ENCODE assay signal across 16 cellular contexts in genomic region chr3:106720510-106720909, GRCh38.
A peak's percentile ranks its signal among the peaks of the same experiment; 100 is the strongest.
DNase-seq lines count a peak whose midpoint lies in the region; ATAC-seq and TF ChIP-seq lines count a peak whose summit lies in the region.
"Had no signal": no experiment of that assay in that cellular context is flagged by ENCODE, and none has a peak within 500 bp of the region (broad histone marks: within the 10 kb centered on the region; RNA-seq: fewer than 3 reads in every experiment).

No MANE protein-coding gene starts in this region.

- H3K27ac ChIP-seq in neuronal stem cell (replicated peaks; ENCODE audit: low read length) (no peak overlapping the region), aorta (ENCODE audit: low read depth in 1 of 2, low read length in 2 of 2) (no peak overlapping the region)
- H3K27ac ChIP-seq: C4-2B, HL-60 had no signal

- no peak overlapping the region for H2BK120ac ChIP-seq in neuronal stem cell (ENCODE audit: low read depth, low read length)

- H3K9ac ChIP-seq in neuronal stem cell (ENCODE audit: low read depth, low read length, poor library complexity), result no peak overlapping the region

- H2BK15ac ChIP-seq in neuronal stem cell (ENCODE audit: low read length), result no peak overlapping the region

- no peaks in the 10 kb centered on the region for H3K79me1 ChIP-seq in neuronal stem cell (ENCODE audit: low read depth, low read length)

- no CpG with 5 or more reads among the region's 9 CpGs for WGBS in neuronal stem cell (ENCODE audit: extremely low coverage in 2 of 2, insufficient read length in 2 of 2, insufficient replicate concordance in 1 of 2), 2 donors
- 90 to 92% methylated on average over 9 of the region's 9 CpGs for WGBS in aorta, 2 donors

- H2AFZ ChIP-seq in neuronal stem cell (ENCODE audit: low read length), result no peak overlapping the region

- H3K4me3 Mint-ChIP-seq in WTC11, result no peak overlapping the region
- H3K4me3 Mint-ChIP-seq: CD8-positive, alpha-beta memory T cell had no signal

- intact Hi-C loops in aorta (cut with DNase I), result no loop called here

- H4K91ac ChIP-seq in neuronal stem cell (ENCODE audit: low read depth, low read length, poor library complexity), result no peak overlapping the region

- H3K27me3 ChIP-seq in neuronal stem cell (ENCODE audit: control insufficient read depth in 3 of 3, insufficient read depth in 3 of 3, low read depth in 1 of 3, low read length in 3 of 3) (no peaks in the 10 kb centered on the region), aorta (ENCODE audit: control insufficient read depth in 1 of 2, insufficient read depth in 2 of 2, low read length in 1 of 2) (no peaks in the 10 kb centered on the region)
- H3K27me3 ChIP-seq: BE2C had no signal

- H3K14ac ChIP-seq in neuronal stem cell (ENCODE audit: low read length), result no peak overlapping the region

- H3K9me3 ChIP-seq in neuronal stem cell (replicated peaks in 1 of 2; ENCODE audit: control insufficient read depth in 2 of 2, insufficient read depth in 1 of 2, low read depth in 1 of 2, low read length in 2 of 2), result peaks cover 0 to 2% of the 10 kb centered on the region in 2 donors
- H3K9me3 ChIP-seq in aorta (ENCODE audit: control insufficient read depth, low read length), result no peaks in the 10 kb centered on the region
- H3K9me3 ChIP-seq: BE2C, Caco-2 had no signal

- no peak overlapping the region for H4K8ac ChIP-seq in neuronal stem cell (ENCODE audit: low read depth, low read length)

- DNase-seq in ELF-1 (ENCODE audit: low read depth, low spot score) (peak; percentile 5), WTC11 (ENCODE audit: low spot score) (no peak), neuronal stem cell (ENCODE audit: low spot score) (no peak), aorta (no peak), NCI-H526 treated with DMSO at 0.1 percent for 48 hours (lab: John Stamatoyannopoulos, UW) (no peak), SK-N-DZ (ENCODE audit: low spot score) (no peak)
- DNase-seq: BE2C, Caco-2, DND-41, GF-D8 had no signal

- no peak overlapping the region for H3K4me2 ChIP-seq in neuronal stem cell (ENCODE audit: insufficient read depth, low read length, poor library complexity, severe bottlenecking)

- no peak overlapping the region for H3K27ac Mint-ChIP-seq in WTC11
- H3K27ac Mint-ChIP-seq: CD8-positive, alpha-beta memory T cell had no signal

- H3K4ac ChIP-seq in neuronal stem cell (ENCODE audit: low read length), result no peak overlapping the region

- no peak overlapping the region for H3K23ac ChIP-seq in neuronal stem cell (ENCODE audit: low read depth, low read length, poor library complexity)

- no peaks in the 10 kb centered on the region for H3K36me3 ChIP-seq in neuronal stem cell (replicated peaks in 1 of 2; ENCODE audit: control insufficient read depth in 2 of 2, insufficient read depth in 2 of 2, low read length in 2 of 2)
- no peaks in the 10 kb centered on the region for H3K36me3 ChIP-seq in aorta (ENCODE audit: control insufficient read depth in 1 of 2, insufficient read depth in 2 of 2, low read length in 1 of 2)
- H3K36me3 ChIP-seq: BE2C had no signal

- no peak overlapping the region for H2BK5ac ChIP-seq in neuronal stem cell (ENCODE audit: low read length)

- CTCF ChIA-PET in WTC11 (lab: Charles Lee), result no interaction called here

- peaks cover 14% of the 10 kb centered on the region for H3K9me3 Mint-ChIP-seq in WTC11
- H3K9me3 Mint-ChIP-seq: CD8-positive, alpha-beta memory T cell had no signal

- no peak for TF ChIP-seq CTCF in WTC11 (IDR thresholded peaks at IDR 0.05)

- no peak overlapping the region for H2AK5ac ChIP-seq in neuronal stem cell (ENCODE audit: low read depth, low read length)

- no peak overlapping the region for H3K4me3 ChIP-seq in neuronal stem cell (ENCODE audit: low read length in 2 of 2)
- H3K4me3 ChIP-seq in aorta (ENCODE audit: low read length in 2 of 2), result no peak overlapping the region
- H3K4me3 ChIP-seq: K562 had no signal

- no peak overlapping the region for H2BK12ac ChIP-seq in neuronal stem cell (ENCODE audit: low read length)

- peaks cover 4% of the 10 kb centered on the region for H3K4me1 Mint-ChIP-seq in WTC11

- H3K4me1 ChIP-seq in neuronal stem cell (ENCODE audit: control insufficient read depth in 2 of 2, insufficient read depth in 1 of 2, low read depth in 1 of 2, low read length in 2 of 2) (no peaks in the 10 kb centered on the region), aorta (ENCODE audit: control insufficient read depth in 1 of 2, insufficient read depth in 2 of 2, low read length in 2 of 2) (no peaks in the 10 kb centered on the region)
- H3K4me1 ChIP-seq: Caco-2 had no signal

- ATAC-seq in WTC11 (peak; percentile 46; the same call in 1 of the 2 replicates), aorta (ENCODE audit: low FRiP score) (peak; percentile 54), GM21717 (IDR thresholded peaks at IDR 0.05; ENCODE audit: unreplicated experiment) (no peak)
- ATAC-seq: HCT116, K562 had no signal

- POLR2A ChIA-PET in WTC11 (lab: Charles Lee), result no interaction called here

- H3K27me3 Mint-ChIP-seq in WTC11 (ENCODE audit: low read depth), result no peaks in the 10 kb centered on the region

- H3K36me3 Mint-ChIP-seq in WTC11, result peaks cover 15% of the 10 kb centered on the region
- H3K36me3 Mint-ChIP-seq: CD8-positive, alpha-beta memory T cell had no signal

- peak overlapping the region; percentile 72 for H3K18ac ChIP-seq in neuronal stem cell (ENCODE audit: low read length)

TF ChIP-seq in WTC11, 78 proteins besides CTCF, POLR2A, EP300 and RAD21:
- TF ChIP-seq MYBL2 (CRISPR knock-in tag; IDR thresholded peaks at IDR 0.05) (no peak), ZNF263 (CRISPR knock-in tag; IDR thresholded peaks at IDR 0.05; ENCODE audit: low read depth) (no peak), FOXK1 (CRISPR knock-in tag; IDR thresholded peaks at IDR 0.05) (no peak), NFYB (CRISPR knock-in tag; conservative IDR thresholded peaks at IDR 0.05; ENCODE audit: low read depth) (no peak), USF1 (CRISPR knock-in tag; IDR thresholded peaks at IDR 0.05) (no peak), GRHL2 (CRISPR knock-in tag; IDR thresholded peaks at IDR 0.05; ENCODE audit: insufficient replicate concordance, severe bottlenecking) (no peak), E2F4 (CRISPR knock-in tag; IDR thresholded peaks at IDR 0.05; ENCODE audit: borderline replicate concordance, low read depth) (no peak), MAX (CRISPR knock-in tag; IDR thresholded peaks at IDR 0.05) (no peak), ATF6 (CRISPR knock-in tag; IDR thresholded peaks at IDR 0.05) (no peak)
